ENCODE assay signal across 22 cellular contexts in the genomic region with DNA sequence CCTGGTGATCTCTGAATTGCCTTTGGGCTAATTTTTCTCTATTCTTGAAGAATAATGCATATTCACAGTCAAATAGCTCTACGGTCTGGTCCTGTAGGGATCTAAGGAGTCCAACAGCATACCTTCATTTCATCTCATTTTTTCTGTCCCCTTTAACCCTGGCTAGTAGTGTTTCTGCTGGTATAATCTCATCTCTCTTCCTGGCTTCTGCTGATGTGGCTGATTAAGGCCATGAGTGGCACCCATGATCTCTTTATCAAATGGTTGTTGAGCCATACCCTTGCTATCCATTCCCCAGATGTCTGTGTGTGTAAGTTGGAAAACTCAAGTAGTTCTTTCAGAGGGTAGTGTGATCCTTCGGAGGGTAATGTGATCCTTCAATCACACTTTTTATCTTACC.
"Had no signal": no experiment of that assay in that cellular context is flagged by ENCODE, and none has a peak within 500 bp of the region (broad histone marks: within the 10 kb centered on the region; RNA-seq: fewer than 3 reads in every experiment).

No MANE protein-coding gene starts in this region.

- H3K27ac ChIP-seq: heart right ventricle, left lung, left ventricle myocardium inferior, lower lobe of right lung had no signal

- DNase-seq: heart right ventricle, hippocampal formation, hypothalamus, immature natural killer cell, kidney, kidney glomerular epithelial cell, left cardiac atrium, left colon, left lung, left ventricle myocardium inferior, left ventricle myocardium superior, lower lobe of right lung, mammary epithelial cell, mesenchymal stem cell, mesendoderm, midbrain, mucosa of descending colon, naive B cell had no signal

- H3K4me1 Mint-ChIP-seq: immature natural killer cell, mesothelial cell of epicardium, naive B cell had no signal

- H3K27ac Mint-ChIP-seq: immature natural killer cell, memory B cell, mesothelial cell of epicardium, naive B cell had no signal

- H3K4me1 ChIP-seq: heart right ventricle, left lung, left ventricle myocardium inferior, lower lobe of right lung had no signal

- H3K9me3 ChIP-seq: heart right ventricle, left lung, left ventricle myocardium inferior, lower lobe of right lung, mucosa of descending colon had no signal

- ATAC-seq: heart right ventricle, left cardiac atrium, left colon, left lobe of liver, left lung, left ventricle myocardium superior, lower lobe of right lung, mucosa of descending colon had no signal

- H3K4me3 Mint-ChIP-seq: immature natural killer cell, memory B cell, mesothelial cell of epicardium, naive B cell had no signal

- H3K36me3 ChIP-seq: heart right ventricle, left lung, left ventricle myocardium inferior, lower lobe of right lung had no signal

- H3K27me3 ChIP-seq: heart right ventricle, left lung had no signal

- H3K36me3 Mint-ChIP-seq: immature natural killer cell, memory B cell, mesothelial cell of epicardium, naive B cell had no signal

- H3K9me3 Mint-ChIP-seq: immature natural killer cell, memory B cell, mesothelial cell of epicardium had no signal

- H3K4me3 ChIP-seq: heart right ventricle, left lung, left ventricle myocardium inferior, lower lobe of right lung, lung, mucosa of descending colon had no signal
